10 cellular contexts compared by ENCODE assay signal in the genomic region with DNA sequence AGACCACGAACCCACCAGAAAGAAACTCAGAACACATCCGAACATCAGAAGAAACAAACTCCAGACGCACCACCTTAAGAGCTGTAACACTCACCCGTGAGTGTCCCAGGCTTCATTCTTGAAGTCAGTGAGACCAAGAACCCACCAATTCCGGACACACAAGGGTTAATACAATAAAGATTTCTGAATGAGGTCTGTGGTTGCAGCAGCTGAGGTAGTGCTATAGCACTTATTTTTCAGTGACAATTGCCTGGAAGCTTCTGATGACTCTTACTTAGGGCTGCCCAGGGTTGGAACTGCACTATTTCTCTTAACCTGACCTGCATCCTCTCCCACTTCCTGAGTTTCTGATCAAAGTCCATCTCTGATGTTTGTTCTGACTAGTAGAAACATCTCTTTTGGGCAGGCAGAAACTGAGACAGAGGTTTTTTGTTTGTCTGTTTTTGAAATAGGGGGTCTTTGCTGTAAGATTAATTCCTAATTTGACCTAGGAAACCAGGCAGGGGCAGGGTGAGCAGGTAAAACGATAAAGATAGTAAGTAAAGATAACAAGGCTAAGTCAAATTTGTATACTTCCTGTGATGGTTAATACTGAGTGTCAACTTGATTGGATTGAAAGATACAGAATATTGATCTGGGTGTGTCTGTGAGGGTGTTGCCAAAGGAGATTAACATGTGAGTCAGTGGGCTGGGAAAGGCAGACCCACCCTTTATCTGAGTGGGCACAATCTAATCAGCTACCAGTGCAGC.
A peak's percentile ranks its signal among the peaks of the same experiment; 100 is the strongest.
DNase-seq lines count a peak whose midpoint lies in the region; FAIRE-seq and TF ChIP-seq lines count a peak whose summit lies in the region.
"Had no signal": no experiment of that assay in that cellular context is flagged by ENCODE, and none has a peak within 500 bp of the region (broad histone marks: within the 10 kb centered on the region; RNA-seq: fewer than 3 reads in every experiment).

No MANE protein-coding gene starts in this region.

- H3K27ac ChIP-seq in HUES64 (ENCODE audit: low read depth, low read length) (no peak overlapping the region), astrocyte (ENCODE audit: low read depth, low read length) (peak overlapping the region; percentile 95)
- H3K27ac ChIP-seq: skin epidermis had no signal

- peak overlapping the region; percentile 48 for H3K4me3 Mint-ChIP-seq in activated CD4-positive, alpha-beta T cell treated with anti-CD3 and anti-CD28 coated beads, Interleukin-2, amount 10 ng/mL, durations not matched to agents 24 days and 14 days
- peak overlapping the region; percentile 60 for H3K4me3 Mint-ChIP-seq in astrocyte (ENCODE audit: unreplicated experiment)
- H3K4me3 Mint-ChIP-seq: activated B cell treated with CpG ODN at 0.5 μM for 24 hours had no signal

- H4K20me1 ChIP-seq in astrocyte (ENCODE audit: insufficient read depth, low read length) = no peaks in the 10 kb centered on the region

- peaks cover 5% of the 10 kb centered on the region for H3K79me2 ChIP-seq in astrocyte (ENCODE audit: insufficient read depth, low read length)

- no peaks in the 10 kb centered on the region for H3K36me3 Mint-ChIP-seq in activated CD4-positive, alpha-beta T cell treated with anti-CD3 and anti-CD28 coated beads, Interleukin-2, amount 10 ng/mL, durations not matched to agents 24 days and 14 days (ENCODE audit: low read depth)
- H3K36me3 Mint-ChIP-seq in astrocyte (ENCODE audit: low read depth, unreplicated experiment) = peaks cover 2% of the 10 kb centered on the region

- no peaks in the 10 kb centered on the region for H3K27me3 Mint-ChIP-seq in activated CD4-positive, alpha-beta T cell treated with anti-CD3 and anti-CD28 coated beads, Interleukin-2, amount 10 ng/mL, durations not matched to agents 24 days and 14 days
- no peaks in the 10 kb centered on the region for H3K27me3 Mint-ChIP-seq in astrocyte (ENCODE audit: low read depth, unreplicated experiment)

- H3K36me3 ChIP-seq in HUES64 (ENCODE audit: insufficient read depth, low read length) (no peaks in the 10 kb centered on the region), astrocyte (ENCODE audit: insufficient read depth, low read length) (no peaks in the 10 kb centered on the region), skeletal muscle satellite cell (ENCODE audit: insufficient read depth, low read length) (no peaks in the 10 kb centered on the region)

- TF ChIP-seq CTCF in astrocyte (IDR thresholded peaks at IDR 0.05; ENCODE audit: insufficient read depth, low read depth, low read length) = no peak

- H3K4me1 Mint-ChIP-seq in activated CD4-positive, alpha-beta T cell treated with anti-CD3 and anti-CD28 coated beads, Interleukin-2, amount 10 ng/mL, durations not matched to agents 24 days and 14 days = peaks cover 23% of the 10 kb centered on the region
- H3K4me1 Mint-ChIP-seq in astrocyte (ENCODE audit: low read depth, unreplicated experiment) = peaks cover 52% of the 10 kb centered on the region

- peak overlapping the region; percentile 13; the same call in 1 of the 2 replicates for H3K4me3 ChIP-seq in HUES64 (ENCODE audit: low read length)
- peak overlapping the region; percentile 22 for H3K4me3 ChIP-seq in astrocyte (ENCODE audit: insufficient read depth, low read depth, low read length)
- H3K4me3 ChIP-seq in skeletal muscle satellite cell (ENCODE audit: low read length) = no peak overlapping the region
- H3K4me3 ChIP-seq: skin epidermis had no signal

- no peak overlapping the region for H3K9ac ChIP-seq in HUES64 (ENCODE audit: low read depth, low read length)
- H3K9ac ChIP-seq in astrocyte (ENCODE audit: low read length) = peak overlapping the region; percentile 64
- H3K9ac ChIP-seq in skeletal muscle satellite cell (ENCODE audit: low read depth, low read length) = peak overlapping the region; percentile 3

- WGBS in HUES64 = 59% methylated on average over 6 of the region's 6 CpGs

- H2AFZ ChIP-seq in astrocyte (ENCODE audit: low read depth, low read length) = no peak overlapping the region

- FAIRE-seq in astrocyte (lab: Jason Lieb, UNC) = no peak

- intact Hi-C loops in activated CD4-positive, alpha-beta T cell treated with anti-CD3 and anti-CD28 coated beads, Interleukin-2, amount 10 ng/mL, durations not matched to agents 24 days and 14 days (cut with micrococcal nuclease) = no loop called here

- peak overlapping the region; percentile 51 for H3K27ac Mint-ChIP-seq in activated CD4-positive, alpha-beta T cell treated with anti-CD3 and anti-CD28 coated beads, Interleukin-2, amount 10 ng/mL, durations not matched to agents 24 days and 14 days
- peak overlapping the region; percentile 95 for H3K27ac Mint-ChIP-seq in astrocyte (ENCODE audit: unreplicated experiment)
- H3K27ac Mint-ChIP-seq: activated B cell treated with CpG ODN at 0.5 μM for 24 hours had no signal

- H3K27me3 ChIP-seq in HUES64 (ENCODE audit: insufficient read depth, low read length) (no peaks in the 10 kb centered on the region), astrocyte (ENCODE audit: insufficient read depth, low read length) (no peaks in the 10 kb centered on the region), skeletal muscle satellite cell (ENCODE audit: control insufficient read depth, insufficient read depth, low read length) (no peaks in the 10 kb centered on the region)

- H3K4me2 ChIP-seq in astrocyte (ENCODE audit: low read length) = peak overlapping the region; percentile 62
- H3K4me2 ChIP-seq in skeletal muscle satellite cell (ENCODE audit: low read length) = peak overlapping the region; percentile 11

- H3K9me3 ChIP-seq in HUES64 (ENCODE audit: insufficient read depth, low read depth, low read length) (no peaks in the 10 kb centered on the region), astrocyte (ENCODE audit: insufficient read depth, low read depth, low read length) (no peaks in the 10 kb centered on the region), skeletal muscle satellite cell (replicated peaks; ENCODE audit: low read length) (no peaks in the 10 kb centered on the region)

- no peaks in the 10 kb centered on the region for H3K9me3 Mint-ChIP-seq in activated CD4-positive, alpha-beta T cell treated with anti-CD3 and anti-CD28 coated beads, Interleukin-2, amount 10 ng/mL, durations not matched to agents 24 days and 14 days
- H3K9me3 Mint-ChIP-seq in astrocyte (ENCODE audit: unreplicated experiment) = peaks cover 7% of the 10 kb centered on the region
- H3K9me3 Mint-ChIP-seq: activated B cell treated with CpG ODN at 0.5 μM for 24 hours had no signal

- DNase-seq in activated CD4-positive, alpha-beta T cell treated with anti-CD3 and anti-CD28 coated beads, Interleukin-2, amount 10 ng/mL, durations not matched to agents 24 days and 14 days = peak; percentile 76
- DNase-seq in activated CD4-positive, alpha-beta T cell treated with anti-CD3 and anti-CD28 coated beads, Interleukin-2, amount 50 U/mL, for 1 hour = no peak
- DNase-seq in astrocyte (ENCODE audit: low read depth) (peak; percentile 75), NCI-H226 (no peak), foreskin melanocyte (no peak)
- DNase-seq in effector CD8-positive, alpha-beta T cell (lab: John Stamatoyannopoulos, UW) = no peak
- DNase-seq: activated B cell treated with CpG ODN at 0.5 μM for 24 hours had no signal

- peaks cover 15% of the 10 kb centered on the region for H3K4me1 ChIP-seq in HUES64 (ENCODE audit: insufficient read depth, low read length)
- H3K4me1 ChIP-seq in astrocyte (ENCODE audit: insufficient read depth, low read length) = peaks cover 41% of the 10 kb centered on the region
- H3K4me1 ChIP-seq in skeletal muscle satellite cell (ENCODE audit: control insufficient read depth, insufficient read depth, low read length) = peaks cover 37% of the 10 kb centered on the region

Comparison
In these comparisons a context has a peak if more than half of its experiments do, and no peak if none do; other contexts are left out.
1. DNase-seq: peak in activated CD4-positive, alpha-beta T cell treated with anti-CD3 and anti-CD28 coated beads, Interleukin-2, amount 10 ng/mL, durations not matched to agents 24 days and 14 days (single experiment) and astrocyte (single experiment); none in activated CD4-positive, alpha-beta T cell treated with anti-CD3 and anti-CD28 coated beads, Interleukin-2, amount 50 U/mL, for 1 hour (single experiment), effector CD8-positive, alpha-beta T cell (single experiment), NCI-H226 (single experiment) and foreskin melanocyte (single experiment).